In genomic region chr3:158732856-158733200, GRCh38 we compare ENCODE assay signal across 9 cellular contexts. TPM values are rescaled to one million over a fixed set of nuclear protein-coding genes. Genes with fewer than 3 reads are reported as not detected.
DNase-seq lines count a peak whose midpoint lies in the region; ATAC-seq and TF ChIP-seq lines count a peak whose summit lies in the region.
"Had no signal": no experiment of that assay in that cellular context is flagged by ENCODE, and none has a peak within 500 bp of the region (broad histone marks: within the 10 kb centered on the region; RNA-seq: fewer than 3 reads in every experiment).

No MANE protein-coding gene starts in this region.

- H3K36me3 ChIP-seq in esophagus muscularis mucosa: peaks cover 0 to 30% (median 0%) of the 10 kb centered on the region in 4 donors
- peaks cover 0 to 13% of the 10 kb centered on the region in 2 donors for H3K36me3 ChIP-seq in muscle layer of duodenum (ENCODE audit: control insufficient read depth in 1 of 2, insufficient read depth in 2 of 2, low read length in 2 of 2)
- no peaks in the 10 kb centered on the region for H3K36me3 ChIP-seq in upper lobe of right lung

- no peak for DNase-seq in activated naive CD8-positive, alpha-beta T cell treated with anti-CD3 and anti-CD28 coated beads for 36 hours
- DNase-seq in esophagus muscularis mucosa (ENCODE audit: extremely low spot score) (no peak), upper lobe of right lung (no peak), COLO668 (lab: John Stamatoyannopoulos, UW; ENCODE audit: unreplicated experiment) (no peak), GM10266 (ENCODE audit: extremely low spot score) (no peak)
- DNase-seq: activated B cell treated with CpG ODN at 0.5 μM for 24 hours had no signal

- no peak for TF ChIP-seq CTCF in esophagus muscularis mucosa (IDR thresholded peaks at IDR 0.05)
- TF ChIP-seq CTCF in upper lobe of right lung (IDR thresholded peaks at IDR 0.05): no peak
- TF ChIP-seq CTCF in GM10266 (IDR thresholded peaks at IDR 0.05; ENCODE audit: control insufficient read depth, insufficient read depth, low read depth, missing control alignments): no peak

- H3K27ac Mint-ChIP-seq in activated naive CD8-positive, alpha-beta T cell: no peak overlapping the region
- no peak overlapping the region for H3K27ac Mint-ChIP-seq in activated naive CD8-positive, alpha-beta T cell treated with anti-CD3 and anti-CD28 coated beads for 36 hours
- H3K27ac Mint-ChIP-seq: activated B cell treated with CpG ODN at 0.5 μM for 24 hours had no signal

- TF ChIP-seq EP300 in esophagus muscularis mucosa (IDR thresholded peaks at IDR 0.05): no peak

- H3K4me3 ChIP-seq in esophagus muscularis mucosa (peak overlapping the region; percentile 73 to 96 (median 76)), muscle layer of duodenum (ENCODE audit: low read depth in 1 of 2, low read length in 2 of 2) (peak overlapping the region; percentile 55 to 82), upper lobe of right lung (peak overlapping the region; percentile 61)

- H3K4me1 ChIP-seq in esophagus muscularis mucosa: peaks cover 14 to 59% (median 42%) of the 10 kb centered on the region in 4 donors
- peaks cover 4 to 16% of the 10 kb centered on the region in 2 donors for H3K4me1 ChIP-seq in muscle layer of duodenum (ENCODE audit: control insufficient read depth in 1 of 2, insufficient read depth in 2 of 2, low read length in 2 of 2)
- peaks cover 15% of the 10 kb centered on the region for H3K4me1 ChIP-seq in upper lobe of right lung

- no peaks in the 10 kb centered on the region for H3K9me3 Mint-ChIP-seq in activated naive CD8-positive, alpha-beta T cell (ENCODE audit: low read depth)
- H3K9me3 Mint-ChIP-seq in activated naive CD8-positive, alpha-beta T cell treated with anti-CD3 and anti-CD28 coated beads for 36 hours: peaks cover 6% of the 10 kb centered on the region

- ATAC-seq in upper lobe of right lung: peak; percentile 20
- no peak for ATAC-seq in GM21723 (IDR thresholded peaks at IDR 0.05; ENCODE audit: unreplicated experiment)

- H3K4me1 Mint-ChIP-seq in activated naive CD8-positive, alpha-beta T cell (ENCODE audit: low read depth): peaks cover 12% of the 10 kb centered on the region
- H3K4me1 Mint-ChIP-seq in activated naive CD8-positive, alpha-beta T cell treated with anti-CD3 and anti-CD28 coated beads for 36 hours: peaks cover 8% of the 10 kb centered on the region

- H3K36me3 Mint-ChIP-seq in activated naive CD8-positive, alpha-beta T cell: no peaks in the 10 kb centered on the region
- H3K36me3 Mint-ChIP-seq in activated naive CD8-positive, alpha-beta T cell treated with anti-CD3 and anti-CD28 coated beads for 36 hours: peaks cover 11% of the 10 kb centered on the region

- 42% methylated on average over 15 of the region's 15 CpGs for WGBS in esophagus muscularis mucosa

- intact Hi-C loops in esophagus muscularis mucosa (cut with DNase I) (no loop called here), upper lobe of right lung (cut with DNase I) (no loop called here)

- H3K9me3 ChIP-seq in esophagus muscularis mucosa: peaks cover 0 to 13% (median 5%) of the 10 kb centered on the region in 4 donors
- peaks cover 0 to 4% of the 10 kb centered on the region in 2 donors for H3K9me3 ChIP-seq in muscle layer of duodenum (ENCODE audit: control insufficient read depth in 1 of 2, low read length in 2 of 2)
- H3K9me3 ChIP-seq in upper lobe of right lung: no peaks in the 10 kb centered on the region

- peak overlapping the region; percentile 30 for H3K4me3 Mint-ChIP-seq in activated naive CD8-positive, alpha-beta T cell
- no peak overlapping the region for H3K4me3 Mint-ChIP-seq in activated naive CD8-positive, alpha-beta T cell treated with anti-CD3 and anti-CD28 coated beads for 36 hours
- H3K4me3 Mint-ChIP-seq: activated B cell treated with CpG ODN at 0.5 μM for 24 hours had no signal

- TF ChIP-seq POLR2A in esophagus muscularis mucosa (IDR thresholded peaks at IDR 0.05; ENCODE audit: low read depth): no peak

- H3K27ac ChIP-seq in esophagus muscularis mucosa (replicated peaks in 1 of 4) (peak overlapping the region; percentile 79 to 92 (median 86)), muscle layer of duodenum (ENCODE audit: low read length) (no peak overlapping the region), upper lobe of right lung (peak overlapping the region; percentile 73)

- peaks cover 2% of the 10 kb centered on the region for H3K27me3 Mint-ChIP-seq in activated naive CD8-positive, alpha-beta T cell
- peaks cover 4% of the 10 kb centered on the region for H3K27me3 Mint-ChIP-seq in activated naive CD8-positive, alpha-beta T cell treated with anti-CD3 and anti-CD28 coated beads for 36 hours
- H3K27me3 Mint-ChIP-seq: activated B cell treated with CpG ODN at 0.5 μM for 24 hours had no signal

- H3K27me3 ChIP-seq in esophagus muscularis mucosa: peaks cover 0 to 3% (median 0%) of the 10 kb centered on the region in 4 donors
- H3K27me3 ChIP-seq in muscle layer of duodenum (ENCODE audit: low read depth, low read length): no peaks in the 10 kb centered on the region
- no peaks in the 10 kb centered on the region for H3K27me3 ChIP-seq in upper lobe of right lung

RNA-seq across cellular contexts. Expression of gene RARRES1, which starts 0.6 kb away (rescaled TPM):
- total RNA-seq in activated naive CD8-positive, alpha-beta T cell treated with anti-CD3 and anti-CD28 coated beads for 36 hours: not detected
- total RNA-seq in esophagus muscularis mucosa (10 to 100 TPM in 3 of 4 donors, 1 to 10 TPM in 1; 6.6 to 93.0 (median 29.8) TPM), upper lobe of right lung (41.5 TPM)
- total RNA-seq: activated B cell treated with CpG ODN at 0.5 μM for 24 hours had no signal

Comparison
In these comparisons a context has a peak if more than half of its experiments do, and no peak if none do; other contexts are left out.
1. RNA of gene RARRES1, which starts 0.6 kb away (total RNA-seq): 41.5 TPM in upper lobe of right lung (single experiment) and 6.6 to 93.0 TPM in esophagus muscularis mucosa; not detected in activated naive CD8-positive, alpha-beta T cell treated with anti-CD3 and anti-CD28 coated beads for 36 hours; every median in the first group is over 4 times any median in the second.
2. Peak in every context shown above with its lines, with median percentiles within 50 percentile points of each other: H3K4me3 ChIP-seq.